8 cellular contexts compared by ENCODE assay signal in the genomic region with DNA sequence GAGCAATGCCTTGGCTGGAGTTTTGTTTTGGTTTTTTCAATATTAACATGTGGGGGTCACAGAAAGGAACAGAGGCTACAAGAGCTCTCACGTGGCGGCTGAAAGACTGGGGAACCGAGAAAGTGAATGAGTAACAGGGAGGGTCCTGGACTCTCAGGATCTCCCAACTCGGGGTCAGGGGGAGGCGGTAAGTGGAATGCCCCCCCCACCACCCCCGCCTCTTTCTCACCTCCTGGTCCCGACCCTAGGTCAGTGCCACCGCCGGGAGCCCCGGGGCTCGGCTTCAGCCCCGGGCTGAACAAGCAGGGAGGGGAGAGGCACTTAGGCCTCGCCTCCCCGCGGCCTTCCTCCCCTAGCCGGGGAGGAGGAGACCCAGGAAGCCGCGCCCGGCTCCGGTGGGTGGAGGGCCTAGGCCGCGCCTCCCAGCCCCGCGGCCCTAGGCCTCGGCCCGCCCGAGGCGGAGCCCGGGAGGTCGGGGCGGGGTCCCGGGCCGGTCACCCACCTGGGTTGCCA. TPM values are rescaled to one million over a fixed set of nuclear protein-coding genes. Genes with fewer than 3 reads are reported as not detected.
DNase-seq lines count a peak whose midpoint lies in the region; ATAC-seq lines count a peak whose summit lies in the region.
"Not testable (repeated sequence)": the region's sequence is repeated elsewhere in the genome, so short reads cannot be mapped to it uniquely, and the experiment has no call there.

No MANE protein-coding gene starts in this region.

- POLR2A ChIA-PET in naive thymus-derived CD4-positive, alpha-beta T cell (lab: Charles Lee) = interaction anchor here (0.7 to 1.5 kb wide), 7 partner anchors 33 to 951 kb away, joined by 3 to 13 read pairs (median 4); partner anchors contain the start of genes CORO1A, PHKG2, SEPTIN1 and TBC1D10B

- not testable (repeated sequence) for H3K36me3 ChIP-seq in naive thymus-derived CD4-positive, alpha-beta T cell (ENCODE audit: control insufficient read depth in 2 of 3, insufficient read depth in 3 of 3, low read length in 3 of 3)

- H3K27ac Mint-ChIP-seq in activated T-cell treated with anti-CD3 and anti-CD28 coated beads, Interleukin-2, amount 50 U/mL, for 72 hours = peak overlapping the region; percentile 59
- H3K27ac Mint-ChIP-seq in naive thymus-derived CD4-positive, alpha-beta T cell = peak overlapping the region; percentile 73 to 96 (median 90)

- H3K27ac ChIP-seq in naive thymus-derived CD4-positive, alpha-beta T cell (ENCODE audit: low read depth, low read length) = peak overlapping the region; percentile 71

- ATAC-seq in GM21737 (IDR thresholded peaks at IDR 0.05; ENCODE audit: unreplicated experiment) = peak; percentile 85
- ATAC-seq in activated T-cell treated with anti-CD3 and anti-CD28 coated beads, Interleukin-2, amount 50 U/mL, for 72 hours (replicated peaks in 1 of 2) = peak; percentile 92 to 94
- ATAC-seq in naive thymus-derived CD4-positive, alpha-beta T cell = peak; percentile 95

- peaks cover 35% of the 10 kb centered on the region for H3K4me1 Mint-ChIP-seq in activated T-cell treated with anti-CD3 and anti-CD28 coated beads, Interleukin-2, amount 50 U/mL, for 72 hours (ENCODE audit: low read depth)
- H3K4me1 Mint-ChIP-seq in naive thymus-derived CD4-positive, alpha-beta T cell = peaks cover 0 to 32% (median 18%) of the 10 kb centered on the region in 7 donors

- DNase-seq in DMS79 (lab: John Stamatoyannopoulos, UW) (peak; percentile 12), RPMI8226 (peak; percentile 91), fibroblast of gingiva (ENCODE audit: low read depth) (peak; percentile 76)
- peak; percentile 72 for DNase-seq in Jurkat, Clone E6-1 (ENCODE audit: low read depth, low spot score)
- peak; percentile 90 to 92 for DNase-seq in activated T-cell treated with anti-CD3 and anti-CD28 coated beads, Interleukin-2, amount 50 U/mL, for 72 hours
- peak; percentile 72 to 91 (median 86) for DNase-seq in naive thymus-derived CD4-positive, alpha-beta T cell
- DNase-seq in stimulated activated CD8-positive, alpha-beta memory T cell treated with anti-CD3 and anti-CD28 coated beads, Interleukin-7, amount 100 ng/mL, for 1 hour (ENCODE audit: low read depth in 2 of 2) = peak; percentile 63 to 68

- not testable (repeated sequence) for H3K4me1 ChIP-seq in naive thymus-derived CD4-positive, alpha-beta T cell (ENCODE audit: control insufficient read depth in 2 of 2, insufficient read depth in 2 of 2, low read length in 2 of 2)

- not testable (repeated sequence) for H3K9me3 Mint-ChIP-seq in activated T-cell treated with anti-CD3 and anti-CD28 coated beads, Interleukin-2, amount 50 U/mL, for 72 hours; naive thymus-derived CD4-positive, alpha-beta T cell

- CTCF ChIA-PET in naive thymus-derived CD4-positive, alpha-beta T cell (lab: Charles Lee) = not testable (repeated sequence)

- H3K4me3 Mint-ChIP-seq in activated T-cell treated with anti-CD3 and anti-CD28 coated beads, Interleukin-2, amount 50 U/mL, for 72 hours = peak overlapping the region; percentile 85 to 96
- H3K4me3 Mint-ChIP-seq in naive thymus-derived CD4-positive, alpha-beta T cell = peak overlapping the region; percentile 86 to 99 (median 96)

- not testable (repeated sequence) for H3K36me3 Mint-ChIP-seq in activated T-cell treated with anti-CD3 and anti-CD28 coated beads, Interleukin-2, amount 50 U/mL, for 72 hours (ENCODE audit: insufficient read depth in 2 of 2); naive thymus-derived CD4-positive, alpha-beta T cell

- H3K9me3 ChIP-seq in naive thymus-derived CD4-positive, alpha-beta T cell (ENCODE audit: control insufficient read depth in 2 of 3, low read length in 3 of 3) = not testable (repeated sequence)

- H3K27me3 ChIP-seq in naive thymus-derived CD4-positive, alpha-beta T cell (ENCODE audit: control insufficient read depth in 2 of 2, insufficient read depth in 2 of 2, low read length in 2 of 2) = not testable (repeated sequence)

- H3K4me3 ChIP-seq in Jurkat, Clone E6-1 (ENCODE audit: low read length) = peak overlapping the region; percentile 56
- peak overlapping the region; percentile 51 for H3K4me3 ChIP-seq in naive thymus-derived CD4-positive, alpha-beta T cell (ENCODE audit: low read length)

- intact Hi-C loops in naive thymus-derived CD4-positive, alpha-beta T cell (cut with micrococcal nuclease) = loop anchor here (1.0 to 10.0 kb wide), 6 partner anchors 34 to 270 kb away; partner anchors contain the start of genes ALDOA (in 1 of the 2), TBC1D10B (in 1 of the 2), TBX6 (in 1 of the 2) and YPEL3 (in 1 of the 2)

- not testable (repeated sequence) for H3K27me3 Mint-ChIP-seq in activated T-cell treated with anti-CD3 and anti-CD28 coated beads, Interleukin-2, amount 50 U/mL, for 72 hours (ENCODE audit: low read depth); naive thymus-derived CD4-positive, alpha-beta T cell

RNA-seq across cellular contexts. Expression of gene CD2BP2, which starts 20.6 kb away (rescaled TPM):
- 51.6 TPM for polyA plus RNA-seq in Jurkat, Clone E6-1 (2012; ENCODE audit: insufficient read depth, insufficient read length)
- 10 to 100 TPM; 61.9 to 63.5 TPM for total RNA-seq in activated T-cell treated with anti-CD3 and anti-CD28 coated beads, Interleukin-2, amount 50 U/mL, for 72 hours
- 10 to 100 TPM; 37.5 to 77.0 (median 64.6) TPM for total RNA-seq in naive thymus-derived CD4-positive, alpha-beta T cell
- polyA plus RNA-seq in naive thymus-derived CD4-positive, alpha-beta T cell = 10 to 100 TPM; 18.7 to 24.4 TPM

RNA-seq across cellular contexts. Expression of gene TBC1D10B, which starts 35.8 kb away (rescaled TPM):
- 43.3 TPM for polyA plus RNA-seq in Jurkat, Clone E6-1 (2012; ENCODE audit: insufficient read depth, insufficient read length)
- total RNA-seq in activated T-cell treated with anti-CD3 and anti-CD28 coated beads, Interleukin-2, amount 50 U/mL, for 72 hours = 10 to 100 TPM; 48.0 to 50.7 TPM
- 10 to 100 TPM; 23.2 to 70.0 (median 45.2) TPM for total RNA-seq in naive thymus-derived CD4-positive, alpha-beta T cell
- 10 to 100 TPM in 1 of 2 donors, 1 to 10 TPM in 1; 7.6 to 13.6 TPM for polyA plus RNA-seq in naive thymus-derived CD4-positive, alpha-beta T cell

RNA-seq across cellular contexts. Expression of gene MYL11, which starts 40.1 kb away (rescaled TPM):
- not detected for polyA plus RNA-seq in Jurkat, Clone E6-1 (2012; ENCODE audit: insufficient read depth, insufficient read length)
- 1 to 10 TPM in 1 of 2 donors, not detected in 1; 2.0 TPM for total RNA-seq in activated T-cell treated with anti-CD3 and anti-CD28 coated beads, Interleukin-2, amount 50 U/mL, for 72 hours
- 1 to 10 TPM in 2 of 5 experiments, under 1 TPM in 1, not detected in 2; 0.87 to 2.0 (median 1.6) TPM for total RNA-seq in naive thymus-derived CD4-positive, alpha-beta T cell
- polyA plus RNA-seq in naive thymus-derived CD4-positive, alpha-beta T cell = not detected

RNA-seq across cellular contexts. Expression of gene SEPTIN1, which starts 47.8 kb away (rescaled TPM):
- polyA plus RNA-seq in Jurkat, Clone E6-1 (2012; ENCODE audit: insufficient read depth, insufficient read length) = 235 TPM
- 100 to 1,000 TPM; 223 to 233 TPM for total RNA-seq in activated T-cell treated with anti-CD3 and anti-CD28 coated beads, Interleukin-2, amount 50 U/mL, for 72 hours
- total RNA-seq in naive thymus-derived CD4-positive, alpha-beta T cell = 100 to 1,000 TPM; 176 to 355 (median 183) TPM
- 100 to 1,000 TPM; 221 to 257 TPM for polyA plus RNA-seq in naive thymus-derived CD4-positive, alpha-beta T cell

Comparison
In these comparisons a context has a peak if more than half of its experiments do, and no peak if none do; other contexts are left out.
1. Peak in every context shown above with its lines: DNase-seq, ATAC-seq, H3K4me3 ChIP-seq and H3K27ac ChIP-seq.
2. DNase-seq: peak in every context shown above with its lines; median percentile 91 in RPMI8226; 91 in activated T-cell treated with anti-CD3 and anti-CD28 coated beads, Interleukin-2, amount 50 U/mL, for 72 hours; 86 in naive thymus-derived CD4-positive, alpha-beta T cell; 76 in fibroblast of gingiva; 72 in Jurkat, Clone E6-1; 66 in stimulated activated CD8-positive, alpha-beta memory T cell treated with anti-CD3 and anti-CD28 coated beads, Interleukin-7, amount 100 ng/mL, for 1 hour; 12 in DMS79.